Comparison of ENCODE assay signal across 22 cellular contexts in genomic region chr15:44606740-44607139, GRCh38.
"Had no signal": no experiment of that assay in that cellular context is flagged by ENCODE, and none has a peak within 500 bp of the region (broad histone marks: within the 10 kb centered on the region; RNA-seq: fewer than 3 reads in every experiment).

No MANE protein-coding gene starts in this region.

- H3K27me3 Mint-ChIP-seq: dendritic cell treated with granulocyte-macrophage colony-stimulating factor and Interleukin-4, amounts not matched to agents 40 ng/mL and 50 ng/mL, for 4 days; naive B cell had no signal

- H3K4me1 ChIP-seq: psoas muscle, right lobe of liver, suprapubic skin, tibial artery, upper lobe of left lung, vagina had no signal

- H3K9me3 ChIP-seq: psoas muscle, right lobe of liver, suprapubic skin, tibial artery, upper lobe of left lung, vagina had no signal

- H3K4me3 Mint-ChIP-seq: dendritic cell treated with granulocyte-macrophage colony-stimulating factor and Interleukin-4, amounts not matched to agents 40 ng/mL and 50 ng/mL, for 4 days; naive B cell; nephron progenitor cell; stimulated activated effector memory CD8-positive, alpha-beta T cell treated with anti-CD3 and anti-CD28 coated beads, Interleukin-12 subunit alpha, Interleukin-12 subunit beta, amount 100 ng/mL, for 72 hours had no signal

- ATAC-seq: left colon; left ventricle myocardium superior; right lobe of liver; stimulated activated effector memory CD8-positive, alpha-beta T cell treated with anti-CD3 and anti-CD28 coated beads, Interleukin-12 subunit alpha, Interleukin-12 subunit beta, amount 100 ng/mL, for 72 hours; stimulated activated naive CD8-positive, alpha-beta T cell treated with anti-CD3 and anti-CD28 coated beads, Interleukin-15, Interleukin-2, amounts not matched to agents 100 U/mL and 50 U/mL, for 24 hours had no signal

- H3K4me3 ChIP-seq: lung, psoas muscle, right lobe of liver, suprapubic skin, tibial artery, upper lobe of left lung, vagina had no signal

- H3K9me3 Mint-ChIP-seq: dendritic cell treated with granulocyte-macrophage colony-stimulating factor and Interleukin-4, amounts not matched to agents 40 ng/mL and 50 ng/mL, for 4 days; naive B cell; nephron progenitor cell; stimulated activated effector memory CD8-positive, alpha-beta T cell treated with anti-CD3 and anti-CD28 coated beads, Interleukin-12 subunit alpha, Interleukin-12 subunit beta, amount 100 ng/mL, for 72 hours had no signal

- H3K27me3 ChIP-seq: right lobe of liver, suprapubic skin, tibial artery, upper lobe of left lung, vagina had no signal

- H3K27ac ChIP-seq: psoas muscle, right lobe of liver, suprapubic skin, tibial artery, upper lobe of left lung, vagina had no signal

- DNase-seq: erythroblast; foreskin melanocyte; head of caudate nucleus; hippocampal formation; left colon; left ventricle myocardium superior; mesendoderm; naive B cell; nephron progenitor cell; psoas muscle; retina; right lobe of liver; stimulated activated CD4-positive, alpha-beta T cell treated with anti-CD3 and anti-CD28 coated beads, Interleukin-4, amount 100 ng/mL, for 1 hour; stimulated activated CD8-positive, alpha-beta memory T cell treated with anti-CD3 and anti-CD28 coated beads, Interleukin-4, amount 100 ng/mL, for 48 hours; stimulated activated naive CD8-positive, alpha-beta T cell treated with anti-CD3 and anti-CD28 coated beads, Interleukin-15, Interleukin-2, amounts not matched to agents 100 U/mL and 50 U/mL, for 24 hours; tibial artery; upper lobe of left lung had no signal

- H3K4me1 Mint-ChIP-seq: naive B cell; nephron progenitor cell; stimulated activated effector memory CD8-positive, alpha-beta T cell treated with anti-CD3 and anti-CD28 coated beads, Interleukin-12 subunit alpha, Interleukin-12 subunit beta, amount 100 ng/mL, for 72 hours had no signal

- H3K27ac Mint-ChIP-seq: dendritic cell treated with granulocyte-macrophage colony-stimulating factor and Interleukin-4, amounts not matched to agents 40 ng/mL and 50 ng/mL, for 4 days; nephron progenitor cell had no signal
